In the genomic region with DNA sequence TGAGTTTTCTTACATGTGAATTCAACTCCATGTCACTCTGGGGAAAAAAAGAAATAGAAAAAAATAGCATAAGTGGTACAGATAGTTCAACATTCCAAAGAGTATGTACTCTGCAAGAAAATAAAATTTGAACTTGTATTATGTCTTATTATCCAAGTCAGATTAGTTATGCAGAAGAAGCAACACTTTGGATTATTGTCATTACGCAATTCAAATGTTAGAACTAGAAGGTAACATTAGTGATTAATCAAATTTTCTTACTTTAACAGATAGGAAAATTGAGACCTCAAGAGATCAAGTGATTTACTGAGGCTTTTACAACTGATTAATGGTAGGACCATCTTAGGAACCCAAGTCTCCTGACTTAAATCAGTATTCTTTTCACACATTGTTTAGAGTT, we compare ENCODE assay signal across 1 cellular context.
TF ChIP-seq lines count a peak whose summit lies in the region.

No MANE protein-coding gene starts in this region.

TF ChIP-seq in K562, 482 proteins besides CTCF, POLR2A, EP300 and RAD21 (continued from another document):
- TF ChIP-seq CEBPG (CRISPR knock-in tag; IDR thresholded peaks at IDR 0.05) (no peak), CEBPG (tag; conservative IDR thresholded peaks at IDR 0.05 in 1 of 2, IDR thresholded peaks at IDR 0.05 in 1 of 2) (peak in 1 of 2 experiments; percentile 73; a peak in 3 of 4 replicates)
